Comparison of ENCODE assay signal across 22 cellular contexts in genomic region chr14:73168691-73169090, GRCh38. TPM values are rescaled to one million over a fixed set of nuclear protein-coding genes. Genes with fewer than 3 reads are reported as not detected.
A peak's percentile ranks its signal among the peaks of the same experiment; 100 is the strongest.
DNase-seq lines count a peak whose midpoint lies in the region; TF ChIP-seq lines count a peak whose summit lies in the region.
"Had no signal": no experiment of that assay in that cellular context is flagged by ENCODE, and none has a peak within 500 bp of the region (broad histone marks: within the 10 kb centered on the region; RNA-seq: fewer than 3 reads in every experiment).

No MANE protein-coding gene starts in this region.

- no peak overlapping the region for H2BK120ac ChIP-seq in mesendoderm (ENCODE audit: low read depth, low read length)

- H3K4ac ChIP-seq in mesendoderm (ENCODE audit: low read depth, low read length): no peak overlapping the region

- WGBS in mesendoderm (ENCODE audit: extremely low coverage, insufficient coverage, low lambda C conversion rate): no CpG with 5 or more reads among the region's 14 CpGs

- intact Hi-C loops in dorsolateral prefrontal cortex (cut with DNase I): loop anchor here (1.0 to 10.0 kb wide), 5 partner anchors 25 to 114 kb away; partner anchors contain the start of genes RBM25 (in 2 of the 2) and PSEN1 (in 1 of the 2)

- no peaks in the 10 kb centered on the region for H3K79me1 ChIP-seq in mesendoderm (ENCODE audit: low read length)

- H3K27ac ChIP-seq in VCaP (peak overlapping the region; percentile 54; the same call in 1 of the 2 replicates), dorsolateral prefrontal cortex (peak overlapping the region; percentile 40 to 99 (median 96)), mesendoderm (ENCODE audit: low read depth, low read length) (peak overlapping the region; percentile 79)

- no peak overlapping the region for H2BK5ac ChIP-seq in mesendoderm (ENCODE audit: low read length)

- no peak for TF ChIP-seq CTCF in VCaP (conservative IDR thresholded peaks at IDR 0.05)
- no peak for TF ChIP-seq CTCF in dorsolateral prefrontal cortex (IDR thresholded peaks at IDR 0.05 in 54 of 56, conservative IDR thresholded peaks at IDR 0.05 in 2 of 56; ENCODE audit: low read depth in 1 of 56, partially characterized antibody in 56 of 56)
- TF ChIP-seq CTCF in GM13976 (IDR thresholded peaks at IDR 0.05; ENCODE audit: borderline replicate concordance, control extremely low read depth, extremely low read depth, insufficient read depth, missing control alignments): no peak
- TF ChIP-seq CTCF in GM13977 (IDR thresholded peaks at IDR 0.05; ENCODE audit: extremely low read depth, insufficient read depth, missing control alignments): no peak

- H3K36me3 ChIP-seq in mesendoderm (ENCODE audit: control insufficient read depth, insufficient read depth, low read length) (peaks cover 1% of the 10 kb centered on the region), H7 (replicated peaks; ENCODE audit: control insufficient read depth, insufficient read depth, low read length) (peaks cover 14% of the 10 kb centered on the region)

- H3K4me1 ChIP-seq in mesendoderm (ENCODE audit: control insufficient read depth, low read depth, low read length): no peaks in the 10 kb centered on the region
- H3K4me1 ChIP-seq: Caco-2 had no signal

- H3K4me3 ChIP-seq in dorsolateral prefrontal cortex (peak overlapping the region in 15 of 59 donors; percentile 1 to 37 (median 11)), mesendoderm (ENCODE audit: low read length) (no peak overlapping the region), H7 (ENCODE audit: insufficient read depth, low read depth, low read length) (no peak overlapping the region)
- H3K4me3 ChIP-seq: K562 had no signal

- no peak overlapping the region for H2AK5ac ChIP-seq in mesendoderm (ENCODE audit: low read length)

- H3K56ac ChIP-seq in mesendoderm (ENCODE audit: low read length): peak overlapping the region; percentile 31

- no peak overlapping the region for H4K5ac ChIP-seq in mesendoderm (ENCODE audit: low read length)

- no peak overlapping the region for H4K8ac ChIP-seq in mesendoderm (ENCODE audit: low read depth, low read length)

- no peaks in the 10 kb centered on the region for H3K27me3 ChIP-seq in dorsolateral prefrontal cortex
- H3K27me3 ChIP-seq in mesendoderm (ENCODE audit: insufficient read depth, low read length, poor library complexity): no peaks in the 10 kb centered on the region
- no peaks in the 10 kb centered on the region for H3K27me3 ChIP-seq in H7 (ENCODE audit: control insufficient read depth, insufficient read depth, low read length)

- H3K79me2 ChIP-seq in mesendoderm (ENCODE audit: control insufficient read depth, insufficient read depth, low read length): no peaks in the 10 kb centered on the region

- peak overlapping the region; percentile 16 for H3K23ac ChIP-seq in mesendoderm (ENCODE audit: low read length)

- no peak overlapping the region for H2BK15ac ChIP-seq in mesendoderm (replicated peaks; ENCODE audit: low read depth)

- DNase-seq in dorsolateral prefrontal cortex: peak in 9 of 10 donors; percentile 28 to 61 (median 50)
- no peak for DNase-seq in mesendoderm
- DNase-seq in retina: peak; percentile 3
- DNase-seq in GM13976 (ENCODE audit: low spot score): no peak
- DNase-seq in NOMO-1 (lab: John Stamatoyannopoulos, UW; ENCODE audit: unreplicated experiment in 2 of 2): no peak
- no peak for DNase-seq in H7
- no peak for DNase-seq in GM13977 (ENCODE audit: low spot score)
- DNase-seq: Caco-2; CD4-positive, alpha-beta T cell; DMS153; GDM1; HFFc6; NCI-H1105; NCI-H1694 treated with DMSO at 0.1 percent for 48 hours; NCI-H2227 treated with DMSO at 0.1 percent for 48 hours; NCI-H510A treated with DMSO at 0.1 percent for 48 hours; NCI-H774; PC-3; RPMI8226; SIG-M5 had no signal

- no peak overlapping the region for H3K4me2 ChIP-seq in mesendoderm (ENCODE audit: low read length)

- no peak overlapping the region for H3K18ac ChIP-seq in mesendoderm (ENCODE audit: low read length)

- H3K9ac ChIP-seq in mesendoderm (ENCODE audit: low read length): no peak overlapping the region

- in situ Hi-C loops in GM13976 (cut with MboI; ENCODE audit: low sequenced_read_pairs, unreplicated experiment): no loop called here
- in situ Hi-C loops in GM13977 (cut with MboI; ENCODE audit: low pct_unique_long_range_greater_than_20kb, low sequenced_read_pairs, unreplicated experiment): no loop called here

RNA-seq across cellular contexts. Expression of gene PSEN1, which starts 32.4 kb away (rescaled TPM):
- total RNA-seq in dorsolateral prefrontal cortex: 100 to 1,000 TPM in 44 of 120 experiments, 10 to 100 TPM in 76; 53.3 to 206 (median 92.7) TPM
- polyA plus RNA-seq in mesendoderm (2013, experiment 1 of 2): 20.8 TPM
- 21.7 TPM for polyA plus RNA-seq in mesendoderm (2013, experiment 2 of 2)
- total RNA-seq in H7 (2014; rRNA removed; shearing (Covaris generic)): 13.4 and 18.8 TPM in 2 replicates

Comparison
In these comparisons a context has a peak if more than half of its experiments do, and no peak if none do; other contexts are left out.
1. DNase-seq: peak in dorsolateral prefrontal cortex (9 of 10) and retina (single experiment); none in mesendoderm (single experiment), GM13976 (single experiment), NOMO-1 (0 of 2), H7 (single experiment) and GM13977 (single experiment).
2. Peak in every context shown above with its lines, with median percentiles within 50 percentile points of each other: H3K27ac ChIP-seq.